In the genomic region with DNA sequence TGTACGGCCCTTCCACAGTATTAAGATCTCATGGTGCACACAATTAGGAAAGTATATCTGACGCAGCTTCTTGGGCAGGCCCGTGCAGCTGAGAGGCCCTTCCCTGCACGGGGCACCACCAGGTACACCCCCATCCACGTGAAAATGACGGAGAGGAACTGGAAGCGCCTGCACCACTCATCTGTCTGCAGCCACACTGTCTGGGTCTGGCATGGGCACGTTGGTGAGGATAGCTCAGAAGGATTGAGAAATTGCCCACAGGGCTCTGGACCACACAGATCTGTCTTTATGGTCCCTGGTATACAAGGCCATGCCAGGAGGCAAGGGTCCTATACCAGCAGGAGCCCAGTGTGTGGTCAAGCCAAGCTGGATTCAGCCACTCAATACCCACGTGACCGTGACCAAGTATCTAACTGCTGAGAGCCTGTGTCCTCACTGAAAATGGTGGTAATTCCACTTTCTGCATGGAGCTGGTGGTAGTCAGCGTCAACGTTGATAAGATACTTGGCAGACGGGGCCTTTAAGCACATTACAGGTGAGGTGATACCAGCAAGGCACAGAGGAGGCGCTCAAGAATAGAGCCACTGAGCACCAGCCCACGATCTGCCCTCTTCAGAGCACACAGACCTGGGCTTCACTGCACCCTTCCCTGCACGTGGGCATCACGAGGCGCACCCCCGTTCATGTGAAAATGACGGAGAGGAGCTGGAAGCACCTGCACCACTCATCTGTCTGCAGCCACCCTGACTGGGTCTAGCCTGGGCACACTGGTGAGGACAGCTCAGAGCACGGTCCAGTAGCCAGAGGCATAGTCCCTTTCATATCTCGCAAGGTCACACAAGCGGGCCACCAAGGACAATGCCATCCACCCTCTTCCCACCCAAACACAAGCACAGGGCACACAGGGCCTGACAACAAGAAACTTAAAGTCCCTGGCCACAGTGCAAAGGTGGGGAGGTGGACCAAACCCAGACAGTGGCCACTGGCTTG, we compare ENCODE assay signal across 23 cellular contexts. TPM values are rescaled to one million over a fixed set of nuclear protein-coding genes. Genes with fewer than 3 reads are reported as not detected.
DNase-seq lines count a peak whose midpoint lies in the region; ATAC-seq and TF ChIP-seq lines count a peak whose summit lies in the region.
"Had no signal": no experiment of that assay in that cellular context is flagged by ENCODE, and none has a peak within 500 bp of the region (broad histone marks: within the 10 kb centered on the region; RNA-seq: fewer than 3 reads in every experiment).

No MANE protein-coding gene starts in this region.

- no peaks in the 10 kb centered on the region for H3K4me1 ChIP-seq in upper lobe of right lung
- H3K4me1 ChIP-seq: HAP-1, SJSA1 had no signal

- no peak for ATAC-seq in upper lobe of right lung
- no peak for ATAC-seq in GM21576 (IDR thresholded peaks at IDR 0.05; ENCODE audit: unreplicated experiment)
- no peak for ATAC-seq in HG02840 (IDR thresholded peaks at IDR 0.05; ENCODE audit: low FRiP score, unreplicated experiment)
- ATAC-seq: Panc1 had no signal

- TF ChIP-seq CTCF in coronary artery (IDR thresholded peaks at IDR 0.05) (no peak), upper lobe of right lung (IDR thresholded peaks at IDR 0.05) (no peak)

- no peaks in the 10 kb centered on the region for H3K36me3 ChIP-seq in upper lobe of right lung
- H3K36me3 ChIP-seq: HAP-1, SJSA1 had no signal

- intact Hi-C loops in upper lobe of right lung (cut with DNase I), result no loop called here

- no peaks in the 10 kb centered on the region for H3K27me3 ChIP-seq in upper lobe of right lung
- H3K27me3 ChIP-seq: SJSA1 had no signal

- peak; percentile 45 for DNase-seq in activated effector memory CD4-positive, alpha-beta T cell treated with anti-CD3 and anti-CD28 coated beads, Interleukin-2, amount 50 U/mL, for 16 hours
- no peak for DNase-seq in activated effector memory CD4-positive, alpha-beta T cell treated with Interleukin-2 at 50 U/mL for 16 hours
- DNase-seq in coronary artery (ENCODE audit: low spot score), result peak; percentile 62
- DNase-seq in mesenteric fat pad (ENCODE audit: low spot score), result peak; percentile 71
- DNase-seq in upper lobe of right lung, result peak; percentile 46
- no peak for DNase-seq in activated CD8-positive, alpha-beta memory T cell treated with anti-CD3 and anti-CD28 coated beads, Interleukin-2, amount 50 U/mL, for 48 hours
- DNase-seq: ACHN, AML-193, DMS53, GDM1, KG1, NCI-H1092 treated with DMSO at 0.1 percent for 48 hours, NCI-H1436 treated with DMSO at 0.1 percent for 48 hours, NCI-H1930, NCI-H2227 treated with DMSO at 0.1 percent for 48 hours, NCI-H510A had no signal

- H3K27ac ChIP-seq in coronary artery, result no peak overlapping the region
- no peak overlapping the region for H3K27ac ChIP-seq in upper lobe of right lung
- H3K27ac ChIP-seq: 22Rv1, C4-2B, SJSA1 had no signal

- H3K4me3 ChIP-seq in coronary artery (no peak overlapping the region), upper lobe of right lung (no peak overlapping the region)
- H3K4me3 ChIP-seq: HAP-1, SJSA1 had no signal

- peaks cover 5% of the 10 kb centered on the region for H3K9me3 ChIP-seq in upper lobe of right lung
- H3K9me3 ChIP-seq: HAP-1, SJSA1 had no signal

RNA-seq across cellular contexts. Expression of gene SHANK2, which starts 28.4 kb away (rescaled TPM):
- total RNA-seq in mesenteric fat pad, result 2.0 TPM
- 62.5 TPM for total RNA-seq in upper lobe of right lung

Comparison
In these comparisons a context has a peak if more than half of its experiments do, and no peak if none do; other contexts are left out.
1. DNase-seq: peak in activated effector memory CD4-positive, alpha-beta T cell treated with anti-CD3 and anti-CD28 coated beads, Interleukin-2, amount 50 U/mL, for 16 hours (single experiment), coronary artery (single experiment), mesenteric fat pad (single experiment) and upper lobe of right lung (single experiment); none in activated effector memory CD4-positive, alpha-beta T cell treated with Interleukin-2 at 50 U/mL for 16 hours (single experiment) and activated CD8-positive, alpha-beta memory T cell treated with anti-CD3 and anti-CD28 coated beads, Interleukin-2, amount 50 U/mL, for 48 hours (single experiment).
2. RNA of gene SHANK2, which starts 28.4 kb away (total RNA-seq): 62.5 TPM in upper lobe of right lung (single experiment); 2.0 TPM in mesenteric fat pad (single experiment); every median in the first group is over 10 times any median in the second.